In the genomic region with DNA sequence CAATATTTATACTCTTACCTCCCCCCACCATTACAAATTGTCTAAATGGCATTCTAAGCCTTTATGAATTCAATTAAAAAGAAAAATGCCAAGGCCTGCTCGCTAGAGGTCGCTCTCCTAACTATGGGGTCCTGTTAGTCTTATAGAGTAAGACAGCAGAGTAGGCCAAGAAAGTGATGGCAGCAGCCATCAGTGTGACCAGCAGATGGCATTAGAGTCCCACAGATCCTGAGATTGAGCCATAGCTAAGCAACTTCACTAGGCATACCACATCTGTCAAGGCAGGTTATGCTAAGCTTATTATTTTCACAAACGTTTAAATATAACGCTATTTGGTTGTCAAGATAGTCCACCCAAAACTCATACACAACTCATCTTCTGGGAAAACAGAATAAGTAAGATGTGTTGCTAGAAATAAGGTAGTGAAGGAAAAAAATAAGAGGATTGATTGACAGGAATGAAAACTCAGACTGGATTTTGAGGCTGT, we compare ENCODE assay signal across 8 cellular contexts. TPM values are rescaled to one million over a fixed set of nuclear protein-coding genes. Genes with fewer than 3 reads are reported as not detected.
DNase-seq lines count a peak whose midpoint lies in the region; ATAC-seq and TF ChIP-seq lines count a peak whose summit lies in the region.

No MANE protein-coding gene starts in this region.

- ATAC-seq in GM21381 (IDR thresholded peaks at IDR 0.05; ENCODE audit: unreplicated experiment) (peak; percentile 99), lower lobe of right lung (peak; percentile 97 to 99)

- no peaks in the 10 kb centered on the region for H3K4me1 ChIP-seq in lower lobe of right lung

- DNase-seq in D341Med (ENCODE audit: low spot score) = peak; percentile 87
- DNase-seq in HL-60 (ENCODE audit: low read depth in 1 of 2, low spot score in 1 of 2) = peak; percentile 82 to 91
- DNase-seq in NCI-H82 (lab: John Stamatoyannopoulos, UW) = peak; percentile 98
- peak; percentile 64 to 89 for DNase-seq in activated CD4-positive, alpha-beta T cell treated with anti-CD3 and anti-CD28 coated beads, Interleukin-2, amount 50 U/mL, for 24 hours (ENCODE audit: low read depth in 1 of 2, low spot score in 1 of 2)
- peak; percentile 73 to 97 (median 85) for DNase-seq in dorsolateral prefrontal cortex
- DNase-seq in lower lobe of right lung = peak; percentile 83
- DNase-seq in stimulated activated CD8-positive, alpha-beta memory T cell treated with anti-CD3 and anti-CD28 coated beads, Interleukin-12 subunit alpha, Interleukin-12 subunit beta, amount 100 ng/mL, for 4 hours (ENCODE audit: low read depth) = peak; percentile 67

- no peaks in the 10 kb centered on the region for H3K27me3 ChIP-seq in HL-60 (ENCODE audit: insufficient read depth, poor library complexity, severe bottlenecking)
- H3K27me3 ChIP-seq in dorsolateral prefrontal cortex = no peaks in the 10 kb centered on the region
- H3K27me3 ChIP-seq in lower lobe of right lung (ENCODE audit: low read depth) = no peaks in the 10 kb centered on the region

- TF ChIP-seq CTCF in HL-60 (IDR thresholded peaks at IDR 0.05; ENCODE audit: insufficient read depth, low read length) (peak; percentile 99), dorsolateral prefrontal cortex (IDR thresholded peaks at IDR 0.05 in 54 of 56, conservative IDR thresholded peaks at IDR 0.05 in 2 of 56; ENCODE audit: low read depth in 1 of 56, partially characterized antibody in 56 of 56) (peak in 55 of 56 donors; percentile 98 to 100 (median 100)), lower lobe of right lung (IDR thresholded peaks at IDR 0.05) (peak; percentile 99)

- no peak overlapping the region for H3K4me3 ChIP-seq in HL-60 (replicated peaks; ENCODE audit: insufficient read depth, low read length)
- H3K4me3 ChIP-seq in dorsolateral prefrontal cortex = no peak overlapping the region
- no peak overlapping the region for H3K4me3 ChIP-seq in lower lobe of right lung

- intact Hi-C loops in dorsolateral prefrontal cortex (cut with DNase I) (loop anchor here (1.0 to 10.0 kb wide), 10 partner anchors 57 to 569 kb away; partner anchors contain the start of gene SCAF8 (in 2 of the 2)), lower lobe of right lung (cut with DNase I) (no loop called here)

- H3K27ac ChIP-seq in HL-60 (replicated peaks) (no peak overlapping the region), dorsolateral prefrontal cortex (no peak overlapping the region), lower lobe of right lung (no peak overlapping the region)

- H3K36me3 ChIP-seq in lower lobe of right lung = no peaks in the 10 kb centered on the region

- no peaks in the 10 kb centered on the region for H3K9me3 ChIP-seq in lower lobe of right lung

RNA-seq across cellular contexts. Expression of gene SCAF8, which starts 57.6 kb away (rescaled TPM):
- total RNA-seq in dorsolateral prefrontal cortex (10 to 100 TPM; 46.7 to 79.8 (median 61.4) TPM), lower lobe of right lung (39.4 TPM)
